Comparison of ENCODE assay signal across 7 cellular contexts in genomic region chr2:118846667-118847446, GRCh38. TPM values are rescaled to one million over a fixed set of nuclear protein-coding genes. Genes with fewer than 3 reads are reported as not detected.
DNase-seq lines count a peak whose midpoint lies in the region; ATAC-seq and TF ChIP-seq lines count a peak whose summit lies in the region.

No MANE protein-coding gene starts in this region.

- intact Hi-C loops in adrenal gland (cut with DNase I), result no loop called here

- no peak for TF ChIP-seq POLR2A in adrenal gland (IDR thresholded peaks at IDR 0.05)

- H3K27ac ChIP-seq in osteoblast (ENCODE audit: low read depth, low read length) (no peak overlapping the region), adrenal gland (no peak overlapping the region)

- peak overlapping the region; percentile 69 for H3K4me2 ChIP-seq in osteoblast (ENCODE audit: insufficient read depth, low read length)

- DNase-seq in Caki2 (ENCODE audit: low read depth), result peak; percentile 33
- peak; percentile 65 for DNase-seq in HuH-7.5 (ENCODE audit: low spot score)
- peak; percentile 73 for DNase-seq in ecto neural progenitor cell (ENCODE audit: low spot score)
- DNase-seq in osteoblast (ENCODE audit: insufficient read length, low spot score, missing footprints), result peak; percentile 94
- DNase-seq in adrenal gland, result no peak

- H3K9me3 ChIP-seq in osteoblast (ENCODE audit: low read depth, low read length), result no peaks in the 10 kb centered on the region
- no peaks in the 10 kb centered on the region for H3K9me3 ChIP-seq in adrenal gland (replicated peaks in 1 of 3)

- peaks cover 4% of the 10 kb centered on the region for H3K79me2 ChIP-seq in osteoblast (ENCODE audit: insufficient read depth, low read length)

- ATAC-seq in HG03469 (IDR thresholded peaks at IDR 0.05; ENCODE audit: unreplicated experiment) (no peak), HG02885 (IDR thresholded peaks at IDR 0.05; ENCODE audit: poor library complexity, unreplicated experiment) (no peak)

- no peak overlapping the region for H2AFZ ChIP-seq in osteoblast (ENCODE audit: low read length)

- no peaks in the 10 kb centered on the region for H3K36me3 ChIP-seq in osteoblast (ENCODE audit: insufficient read depth, low read length)
- H3K36me3 ChIP-seq in adrenal gland (replicated peaks in 1 of 2), result no peaks in the 10 kb centered on the region

- WGBS in adrenal gland, 4 donors, result 0 to 2% (median 1%) methylated on average over 4 to 79 of the region's 79 CpGs

- H4K20me1 ChIP-seq in osteoblast (ENCODE audit: insufficient read depth, low read length), result no peaks in the 10 kb centered on the region

- no peaks in the 10 kb centered on the region for H3K4me1 ChIP-seq in osteoblast (ENCODE audit: insufficient read depth, low read length)
- peaks cover 13 to 29% of the 10 kb centered on the region in 2 donors for H3K4me1 ChIP-seq in adrenal gland (replicated peaks in 1 of 2)

- H3K4me3 ChIP-seq in osteoblast (ENCODE audit: insufficient read depth, low read length), result peak overlapping the region; percentile 64
- H3K4me3 ChIP-seq in adrenal gland, result peak overlapping the region in 1 of 4 donors; percentile 53

- in situ Hi-C loops in Caki2 (cut with HindIII; ENCODE audit: low pct_unique_long_range_greater_than_20kb, low sequenced_read_pairs), result no loop called here

- TF ChIP-seq CTCF in osteoblast (IDR thresholded peaks at IDR 0.05; ENCODE audit: extremely low read depth, low read depth, low read length) (no peak), adrenal gland (IDR thresholded peaks at IDR 0.05) (no peak)

- peaks cover 85% of the 10 kb centered on the region for H3K27me3 ChIP-seq in osteoblast (ENCODE audit: insufficient read depth, low read length)
- H3K27me3 ChIP-seq in adrenal gland, result peaks cover 97% of the 10 kb centered on the region

RNA-seq across cellular contexts. Expression of gene EN1, which starts 0.6 kb away (rescaled TPM):
- total RNA-seq in Caki2 (2014; rRNA removed; shearing (Covaris generic); ENCODE audit: low replicate concordance), result 0.10 TPM in 1 of 2 replicates, not detected in the other
- 0.29 and 0.72 TPM in 2 replicates for total RNA-seq in osteoblast
- total RNA-seq in adrenal gland, result under 1 TPM in 6 of 8 donors, not detected in 2; 0.17 to 0.98 (median 0.54) TPM
- polyA plus RNA-seq in adrenal gland, result under 1 TPM in 1 of 3 donors, not detected in 2; 0.03 TPM

Comparison
In these comparisons a context has a peak if more than half of its experiments do, and no peak if none do; other contexts are left out.
1. DNase-seq: peak in Caki2 (single experiment), HuH-7.5 (single experiment), ecto neural progenitor cell (single experiment) and osteoblast (single experiment); none in adrenal gland (0 of 7).